ENCODE assay signal across 1 cellular context in the genomic region with DNA sequence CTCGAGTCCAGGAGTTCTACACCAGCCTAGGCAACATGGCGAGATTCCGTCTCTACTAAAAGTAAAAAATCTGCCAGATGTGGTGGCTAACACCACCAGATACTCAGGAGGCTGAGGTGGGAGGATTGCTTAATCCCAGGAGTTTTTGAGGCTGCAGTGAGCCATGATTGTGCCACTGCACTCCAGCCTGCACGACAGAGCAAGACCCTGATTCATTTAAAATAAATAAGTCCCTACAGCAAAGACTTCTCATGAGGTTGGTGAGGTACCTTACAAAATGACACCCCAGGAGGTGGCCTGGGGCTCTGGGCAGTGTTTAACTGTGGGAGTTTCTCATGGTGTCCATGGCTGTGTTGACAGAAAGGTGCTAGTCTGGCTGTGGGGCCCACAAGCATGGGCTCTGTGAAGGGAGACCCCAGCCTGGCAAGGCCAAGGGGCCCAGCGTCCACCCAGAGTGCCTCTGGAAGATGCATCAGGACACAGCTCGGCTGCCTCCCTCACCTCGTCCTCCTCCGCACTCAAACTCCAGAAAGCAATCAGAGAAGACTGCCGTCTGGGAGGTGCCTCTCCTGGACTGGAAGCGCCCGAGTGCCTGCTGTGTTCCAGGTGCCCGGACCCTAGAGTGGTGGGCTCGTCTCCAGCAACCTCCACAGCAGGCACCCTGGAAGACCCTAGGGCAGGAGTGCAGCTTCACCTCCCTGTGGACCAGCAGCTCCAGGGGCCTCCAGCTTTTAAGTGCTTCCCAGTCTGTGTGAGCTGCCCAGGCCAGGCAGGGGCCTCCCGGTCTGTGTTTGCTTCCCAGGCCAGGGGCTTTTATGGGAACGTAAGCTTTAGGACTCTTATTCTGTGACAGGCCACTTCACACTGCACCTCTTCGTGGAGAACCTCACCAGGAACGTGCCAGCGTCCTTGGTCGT.
TF ChIP-seq lines count a peak whose summit lies in the region.

No MANE protein-coding gene starts in this region.

TF ChIP-seq in HepG2, 621 proteins besides CTCF, POLR2A, EP300 and RAD21 (continues in another document):
- TF ChIP-seq, protein P1, sequence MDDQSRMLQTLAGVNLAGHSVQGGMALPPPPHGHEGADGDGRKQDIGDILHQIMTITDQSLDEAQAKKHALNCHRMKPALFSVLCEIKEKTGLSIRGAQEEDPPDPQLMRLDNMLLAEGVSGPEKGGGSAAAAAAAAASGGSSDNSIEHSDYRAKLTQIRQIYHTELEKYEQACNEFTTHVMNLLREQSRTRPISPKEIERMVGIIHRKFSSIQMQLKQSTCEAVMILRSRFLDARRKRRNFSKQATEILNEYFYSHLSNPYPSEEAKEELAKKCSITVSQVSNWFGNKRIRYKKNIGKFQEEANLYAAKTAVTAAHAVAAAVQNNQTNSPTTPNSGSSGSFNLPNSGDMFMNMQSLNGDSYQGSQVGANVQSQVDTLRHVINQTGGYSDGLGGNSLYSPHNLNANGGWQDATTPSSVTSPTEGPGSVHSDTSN (CRISPR knock-in tag; IDR thresholded peaks at IDR 0.05; ENCODE audit: borderline replicate concordance) = no peak
- TF ChIP-seq, protein P2, sequence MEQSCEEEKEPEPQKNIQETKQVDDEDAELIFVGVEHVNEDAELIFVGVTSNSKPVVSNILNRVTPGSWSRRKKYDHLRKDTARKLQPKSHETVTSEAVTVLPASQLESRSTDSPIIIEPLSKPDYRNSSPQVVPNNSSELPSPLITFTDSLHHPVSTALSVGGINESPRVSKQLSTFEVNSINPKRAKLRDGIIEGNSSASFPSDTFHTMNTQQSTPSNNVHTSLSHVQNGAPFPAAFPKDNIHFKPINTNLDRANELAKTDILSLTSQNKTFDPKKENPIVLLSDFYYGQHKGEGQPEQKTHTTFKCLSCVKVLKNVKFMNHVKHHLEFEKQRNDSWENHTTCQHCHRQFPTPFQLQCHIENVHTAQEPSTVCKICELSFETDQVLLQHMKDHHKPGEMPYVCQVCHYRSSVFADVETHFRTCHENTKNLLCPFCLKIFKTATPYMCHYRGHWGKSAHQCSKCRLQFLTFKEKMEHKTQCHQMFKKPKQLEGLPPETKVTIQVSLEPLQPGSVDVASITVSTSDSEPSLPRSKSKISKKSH (CRISPR knock-in tag; IDR thresholded peaks at IDR 0.05; ENCODE audit: borderline replicate concordance) = no peak
- TF ChIP-seq ZNF781 (CRISPR knock-in tag; IDR thresholded peaks at IDR 0.05; ENCODE audit: borderline replicate concordance, not compliant biosample characterization) = no peak
- TF ChIP-seq, protein P3, sequence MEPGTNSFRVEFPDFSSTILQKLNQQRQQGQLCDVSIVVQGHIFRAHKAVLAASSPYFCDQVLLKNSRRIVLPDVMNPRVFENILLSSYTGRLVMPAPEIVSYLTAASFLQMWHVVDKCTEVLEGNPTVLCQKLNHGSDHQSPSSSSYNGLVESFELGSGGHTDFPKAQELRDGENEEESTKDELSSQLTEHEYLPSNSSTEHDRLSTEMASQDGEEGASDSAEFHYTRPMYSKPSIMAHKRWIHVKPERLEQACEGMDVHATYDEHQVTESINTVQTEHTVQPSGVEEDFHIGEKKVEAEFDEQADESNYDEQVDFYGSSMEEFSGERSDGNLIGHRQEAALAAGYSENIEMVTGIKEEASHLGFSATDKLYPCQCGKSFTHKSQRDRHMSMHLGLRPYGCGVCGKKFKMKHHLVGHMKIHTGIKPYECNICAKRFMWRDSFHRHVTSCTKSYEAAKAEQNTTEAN (CRISPR knock-in tag; conservative IDR thresholded peaks at IDR 0.05) = no peak
- TF ChIP-seq ZNF282 (IDR thresholded peaks at IDR 0.05; ENCODE audit: partially characterized antibody) = no peak
- TF ChIP-seq ZFP36 (IDR thresholded peaks at IDR 0.05; ENCODE audit: borderline replicate concordance, low read depth, low read length, partially characterized antibody) = no peak
- 0 out of 2 replicates have a peak, but pooled peaks have one; percentile 18 for TF ChIP-seq CEBPG (CRISPR knock-in tag; IDR thresholded peaks at IDR 0.05)
- TF ChIP-seq ZNF292 (CRISPR knock-in tag; IDR thresholded peaks at IDR 0.05; ENCODE audit: borderline replicate concordance, low read depth) = 0 out of 2 replicates have a peak, but pooled peaks have one; percentile 44
- no peak for TF ChIP-seq ARHGAP35 (CRISPR knock-in tag; IDR thresholded peaks at IDR 0.05; ENCODE audit: borderline replicate concordance)
- peak; percentile 48; the same call in 1 of the 2 replicates for TF ChIP-seq ZFX (CRISPR knock-in tag; IDR thresholded peaks at IDR 0.05; ENCODE audit: low read depth)
- TF ChIP-seq, protein P4, sequence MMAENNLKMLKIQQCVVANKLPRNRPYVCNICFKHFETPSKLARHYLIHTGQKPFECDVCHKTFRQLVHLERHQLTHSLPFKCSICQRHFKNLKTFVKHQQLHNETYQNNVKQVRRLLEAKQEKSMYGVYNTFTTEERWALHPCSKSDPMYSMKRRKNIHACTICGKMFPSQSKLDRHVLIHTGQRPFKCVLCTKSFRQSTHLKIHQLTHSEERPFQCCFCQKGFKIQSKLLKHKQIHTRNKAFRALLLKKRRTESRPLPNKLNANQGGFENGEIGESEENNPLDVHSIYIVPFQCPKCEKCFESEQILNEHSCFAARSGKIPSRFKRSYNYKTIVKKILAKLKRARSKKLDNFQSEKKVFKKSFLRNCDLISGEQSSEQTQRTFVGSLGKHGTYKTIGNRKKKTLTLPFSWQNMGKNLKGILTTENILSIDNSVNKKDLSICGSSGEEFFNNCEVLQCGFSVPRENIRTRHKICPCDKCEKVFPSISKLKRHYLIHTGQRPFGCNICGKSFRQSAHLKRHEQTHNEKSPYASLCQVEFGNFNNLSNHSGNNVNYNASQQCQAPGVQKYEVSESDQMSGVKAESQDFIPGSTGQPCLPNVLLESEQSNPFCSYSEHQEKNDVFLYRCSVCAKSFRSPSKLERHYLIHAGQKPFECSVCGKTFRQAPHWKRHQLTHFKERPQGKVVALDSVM (CRISPR knock-in tag; IDR thresholded peaks at IDR 0.05) = peak; percentile 73
- TF ChIP-seq, protein P5, sequence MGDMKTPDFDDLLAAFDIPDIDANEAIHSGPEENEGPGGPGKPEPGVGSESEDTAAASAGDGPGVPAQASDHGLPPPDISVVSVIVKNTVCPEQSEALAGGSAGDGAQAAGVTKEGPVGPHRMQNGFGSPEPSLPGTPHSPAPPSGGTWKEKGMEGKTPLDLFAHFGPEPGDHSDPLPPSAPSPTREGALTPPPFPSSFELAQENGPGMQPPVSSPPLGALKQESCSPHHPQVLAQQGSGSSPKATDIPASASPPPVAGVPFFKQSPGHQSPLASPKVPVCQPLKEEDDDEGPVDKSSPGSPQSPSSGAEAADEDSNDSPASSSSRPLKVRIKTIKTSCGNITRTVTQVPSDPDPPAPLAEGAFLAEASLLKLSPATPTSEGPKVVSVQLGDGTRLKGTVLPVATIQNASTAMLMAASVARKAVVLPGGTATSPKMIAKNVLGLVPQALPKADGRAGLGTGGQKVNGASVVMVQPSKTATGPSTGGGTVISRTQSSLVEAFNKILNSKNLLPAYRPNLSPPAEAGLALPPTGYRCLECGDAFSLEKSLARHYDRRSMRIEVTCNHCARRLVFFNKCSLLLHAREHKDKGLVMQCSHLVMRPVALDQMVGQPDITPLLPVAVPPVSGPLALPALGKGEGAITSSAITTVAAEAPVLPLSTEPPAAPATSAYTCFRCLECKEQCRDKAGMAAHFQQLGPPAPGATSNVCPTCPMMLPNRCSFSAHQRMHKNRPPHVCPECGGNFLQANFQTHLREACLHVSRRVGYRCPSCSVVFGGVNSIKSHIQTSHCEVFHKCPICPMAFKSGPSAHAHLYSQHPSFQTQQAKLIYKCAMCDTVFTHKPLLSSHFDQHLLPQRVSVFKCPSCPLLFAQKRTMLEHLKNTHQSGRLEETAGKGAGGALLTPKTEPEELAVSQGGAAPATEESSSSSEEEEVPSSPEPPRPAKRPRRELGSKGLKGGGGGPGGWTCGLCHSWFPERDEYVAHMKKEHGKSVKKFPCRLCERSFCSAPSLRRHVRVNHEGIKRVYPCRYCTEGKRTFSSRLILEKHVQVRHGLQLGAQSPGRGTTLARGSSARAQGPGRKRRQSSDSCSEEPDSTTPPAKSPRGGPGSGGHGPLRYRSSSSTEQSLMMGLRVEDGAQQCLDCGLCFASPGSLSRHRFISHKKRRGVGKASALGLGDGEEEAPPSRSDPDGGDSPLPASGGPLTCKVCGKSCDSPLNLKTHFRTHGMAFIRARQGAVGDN (CRISPR knock-in tag; IDR thresholded peaks at IDR 0.05) = peak; percentile 14; the same call in 1 of the 2 replicates
- TF ChIP-seq, protein P6, sequence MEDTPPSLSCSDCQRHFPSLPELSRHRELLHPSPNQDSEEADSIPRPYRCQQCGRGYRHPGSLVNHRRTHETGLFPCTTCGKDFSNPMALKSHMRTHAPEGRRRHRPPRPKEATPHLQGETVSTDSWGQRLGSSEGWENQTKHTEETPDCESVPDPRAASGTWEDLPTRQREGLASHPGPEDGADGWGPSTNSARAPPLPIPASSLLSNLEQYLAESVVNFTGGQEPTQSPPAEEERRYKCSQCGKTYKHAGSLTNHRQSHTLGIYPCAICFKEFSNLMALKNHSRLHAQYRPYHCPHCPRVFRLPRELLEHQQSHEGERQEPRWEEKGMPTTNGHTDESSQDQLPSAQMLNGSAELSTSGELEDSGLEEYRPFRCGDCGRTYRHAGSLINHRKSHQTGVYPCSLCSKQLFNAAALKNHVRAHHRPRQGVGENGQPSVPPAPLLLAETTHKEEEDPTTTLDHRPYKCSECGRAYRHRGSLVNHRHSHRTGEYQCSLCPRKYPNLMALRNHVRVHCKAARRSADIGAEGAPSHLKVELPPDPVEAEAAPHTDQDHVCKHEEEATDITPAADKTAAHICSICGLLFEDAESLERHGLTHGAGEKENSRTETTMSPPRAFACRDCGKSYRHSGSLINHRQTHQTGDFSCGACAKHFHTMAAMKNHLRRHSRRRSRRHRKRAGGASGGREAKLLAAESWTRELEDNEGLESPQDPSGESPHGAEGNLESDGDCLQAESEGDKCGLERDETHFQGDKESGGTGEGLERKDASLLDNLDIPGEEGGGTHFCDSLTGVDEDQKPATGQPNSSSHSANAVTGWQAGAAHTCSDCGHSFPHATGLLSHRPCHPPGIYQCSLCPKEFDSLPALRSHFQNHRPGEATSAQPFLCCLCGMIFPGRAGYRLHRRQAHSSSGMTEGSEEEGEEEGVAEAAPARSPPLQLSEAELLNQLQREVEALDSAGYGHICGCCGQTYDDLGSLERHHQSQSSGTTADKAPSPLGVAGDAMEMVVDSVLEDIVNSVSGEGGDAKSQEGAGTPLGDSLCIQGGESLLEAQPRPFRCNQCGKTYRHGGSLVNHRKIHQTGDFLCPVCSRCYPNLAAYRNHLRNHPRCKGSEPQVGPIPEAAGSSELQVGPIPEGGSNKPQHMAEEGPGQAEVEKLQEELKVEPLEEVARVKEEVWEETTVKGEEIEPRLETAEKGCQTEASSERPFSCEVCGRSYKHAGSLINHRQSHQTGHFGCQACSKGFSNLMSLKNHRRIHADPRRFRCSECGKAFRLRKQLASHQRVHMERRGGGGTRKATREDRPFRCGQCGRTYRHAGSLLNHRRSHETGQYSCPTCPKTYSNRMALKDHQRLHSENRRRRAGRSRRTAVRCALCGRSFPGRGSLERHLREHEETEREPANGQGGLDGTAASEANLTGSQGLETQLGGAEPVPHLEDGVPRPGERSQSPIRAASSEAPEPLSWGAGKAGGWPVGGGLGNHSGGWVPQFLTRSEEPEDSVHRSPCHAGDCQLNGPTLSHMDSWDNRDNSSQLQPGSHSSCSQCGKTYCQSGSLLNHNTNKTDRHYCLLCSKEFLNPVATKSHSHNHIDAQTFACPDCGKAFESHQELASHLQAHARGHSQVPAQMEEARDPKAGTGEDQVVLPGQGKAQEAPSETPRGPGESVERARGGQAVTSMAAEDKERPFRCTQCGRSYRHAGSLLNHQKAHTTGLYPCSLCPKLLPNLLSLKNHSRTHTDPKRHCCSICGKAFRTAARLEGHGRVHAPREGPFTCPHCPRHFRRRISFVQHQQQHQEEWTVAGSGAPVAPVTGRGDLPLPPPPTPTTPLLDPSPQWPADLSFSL (CRISPR knock-in tag; IDR thresholded peaks at IDR 0.05) = no peak
- no peak for TF ChIP-seq YY1 (IDR thresholded peaks at IDR 0.05; ENCODE audit: insufficient read depth, insufficient replicate concordance, low read depth, low read length)
- no peak for TF ChIP-seq XBP1 (CRISPR knock-in tag; IDR thresholded peaks at IDR 0.05)
- no peak for TF ChIP-seq DPF2 (CRISPR knock-in tag; IDR thresholded peaks at IDR 0.05; ENCODE audit: borderline replicate concordance, low read depth)
- no peak for TF ChIP-seq RNF2 (conservative IDR thresholded peaks at IDR 0.05; ENCODE audit: low read depth)
- TF ChIP-seq, protein P7, sequence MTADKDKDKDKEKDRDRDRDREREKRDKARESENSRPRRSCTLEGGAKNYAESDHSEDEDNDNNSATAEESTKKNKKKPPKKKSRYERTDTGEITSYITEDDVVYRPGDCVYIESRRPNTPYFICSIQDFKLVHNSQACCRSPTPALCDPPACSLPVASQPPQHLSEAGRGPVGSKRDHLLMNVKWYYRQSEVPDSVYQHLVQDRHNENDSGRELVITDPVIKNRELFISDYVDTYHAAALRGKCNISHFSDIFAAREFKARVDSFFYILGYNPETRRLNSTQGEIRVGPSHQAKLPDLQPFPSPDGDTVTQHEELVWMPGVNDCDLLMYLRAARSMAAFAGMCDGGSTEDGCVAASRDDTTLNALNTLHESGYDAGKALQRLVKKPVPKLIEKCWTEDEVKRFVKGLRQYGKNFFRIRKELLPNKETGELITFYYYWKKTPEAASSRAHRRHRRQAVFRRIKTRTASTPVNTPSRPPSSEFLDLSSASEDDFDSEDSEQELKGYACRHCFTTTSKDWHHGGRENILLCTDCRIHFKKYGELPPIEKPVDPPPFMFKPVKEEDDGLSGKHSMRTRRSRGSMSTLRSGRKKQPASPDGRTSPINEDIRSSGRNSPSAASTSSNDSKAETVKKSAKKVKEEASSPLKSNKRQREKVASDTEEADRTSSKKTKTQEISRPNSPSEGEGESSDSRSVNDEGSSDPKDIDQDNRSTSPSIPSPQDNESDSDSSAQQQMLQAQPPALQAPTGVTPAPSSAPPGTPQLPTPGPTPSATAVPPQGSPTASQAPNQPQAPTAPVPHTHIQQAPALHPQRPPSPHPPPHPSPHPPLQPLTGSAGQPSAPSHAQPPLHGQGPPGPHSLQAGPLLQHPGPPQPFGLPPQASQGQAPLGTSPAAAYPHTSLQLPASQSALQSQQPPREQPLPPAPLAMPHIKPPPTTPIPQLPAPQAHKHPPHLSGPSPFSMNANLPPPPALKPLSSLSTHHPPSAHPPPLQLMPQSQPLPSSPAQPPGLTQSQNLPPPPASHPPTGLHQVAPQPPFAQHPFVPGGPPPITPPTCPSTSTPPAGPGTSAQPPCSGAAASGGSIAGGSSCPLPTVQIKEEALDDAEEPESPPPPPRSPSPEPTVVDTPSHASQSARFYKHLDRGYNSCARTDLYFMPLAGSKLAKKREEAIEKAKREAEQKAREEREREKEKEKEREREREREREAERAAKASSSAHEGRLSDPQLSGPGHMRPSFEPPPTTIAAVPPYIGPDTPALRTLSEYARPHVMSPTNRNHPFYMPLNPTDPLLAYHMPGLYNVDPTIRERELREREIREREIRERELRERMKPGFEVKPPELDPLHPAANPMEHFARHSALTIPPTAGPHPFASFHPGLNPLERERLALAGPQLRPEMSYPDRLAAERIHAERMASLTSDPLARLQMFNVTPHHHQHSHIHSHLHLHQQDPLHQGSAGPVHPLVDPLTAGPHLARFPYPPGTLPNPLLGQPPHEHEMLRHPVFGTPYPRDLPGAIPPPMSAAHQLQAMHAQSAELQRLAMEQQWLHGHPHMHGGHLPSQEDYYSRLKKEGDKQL (CRISPR knock-in tag; IDR thresholded peaks at IDR 0.05; ENCODE audit: low read depth) = no peak
- no peak for TF ChIP-seq MAF1 (CRISPR knock-in tag; IDR thresholded peaks at IDR 0.05; ENCODE audit: borderline replicate concordance)
- no peak for TF ChIP-seq MAZ (IDR thresholded peaks at IDR 0.05; ENCODE audit: borderline replicate concordance, low read depth, low read length)
- no peak for TF ChIP-seq MAZ (CRISPR knock-in tag; IDR thresholded peaks at IDR 0.05; ENCODE audit: low read depth)
- no peak for TF ChIP-seq LCORL (IDR thresholded peaks at IDR 0.05)
- no peak for TF ChIP-seq LCORL (CRISPR knock-in tag; IDR thresholded peaks at IDR 0.05)
- TF ChIP-seq RBFOX2 (IDR thresholded peaks at IDR 0.05; ENCODE audit: low read depth, low read length) = no peak
- TF ChIP-seq ZNF777 (CRISPR knock-in tag; IDR thresholded peaks at IDR 0.05) = 0 out of 2 replicates have a peak, but pooled peaks have one; percentile 25
- TF ChIP-seq TBX2 (CRISPR knock-in tag; IDR thresholded peaks at IDR 0.05; ENCODE audit: borderline replicate concordance) = 0 out of 2 replicates have a peak, but pooled peaks have one; percentile 20
